In the genomic region with DNA sequence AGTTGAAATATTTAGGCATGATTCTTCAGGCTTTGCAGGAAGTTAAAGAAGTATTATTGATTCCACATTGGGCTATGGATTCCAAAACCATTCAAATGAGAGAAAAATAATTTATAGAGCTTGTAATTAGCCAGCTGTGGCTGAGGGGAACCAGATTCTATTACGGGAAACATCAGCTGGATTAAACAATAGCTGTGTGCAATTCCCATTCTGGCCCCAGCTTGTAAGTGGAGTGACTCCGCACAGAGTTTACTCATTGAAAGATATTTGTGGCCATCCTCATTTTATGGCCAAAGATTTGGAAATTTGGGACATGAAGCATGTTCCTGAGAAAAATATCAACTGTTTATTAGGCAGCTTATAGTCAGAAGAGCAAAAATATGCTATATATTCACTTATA, we compare ENCODE assay signal across 19 cellular contexts.
DNase-seq lines count a peak whose midpoint lies in the region; ATAC-seq and TF ChIP-seq lines count a peak whose summit lies in the region.
"Had no signal": no experiment of that assay in that cellular context is flagged by ENCODE, and none has a peak within 500 bp of the region (broad histone marks: within the 10 kb centered on the region; RNA-seq: fewer than 3 reads in every experiment).

No MANE protein-coding gene starts in this region.

- H3K4me1 ChIP-seq in left lung (no peaks in the 10 kb centered on the region), aorta (ENCODE audit: control insufficient read depth in 1 of 2, insufficient read depth in 2 of 2, low read length in 2 of 2) (peaks cover 5 to 6% of the 10 kb centered on the region in 2 donors)
- H3K4me1 ChIP-seq: BLaER1 treated with 17β-estradiol and CSF1 and Interleukin-3, amounts not matched to agents 10 nM and 100 nM had no signal

- DNase-seq in NCI-H1105 treated with DMSO at 0.1 percent for 48 hours (lab: John Stamatoyannopoulos, UW) (peak; percentile 15), NCI-H1105 (lab: John Stamatoyannopoulos, UW) (no peak), left lung (no peak), aorta (no peak), NCI-H187 (lab: John Stamatoyannopoulos, UW) (no peak), T-helper 1 cell (no peak)
- DNase-seq: 8988T; activated CD4-positive, alpha-beta memory T cell treated with anti-CD3 and anti-CD28 coated beads, Interleukin-2, amount 10 ng/mL, durations not matched to agents 7 days and 5 days; activated T-cell treated with anti-CD3 and anti-CD28 coated beads, Interleukin-2, amount 50 U/mL, for 1 hour; amygdala; midbrain; NCI-H1436; small intestine; stimulated activated CD4-positive, alpha-beta T cell treated with anti-CD3 and anti-CD28 coated beads, Interleukin-2, amount 100 ng/mL, for 48 hours; stimulated activated naive CD8-positive, alpha-beta T cell treated with anti-CD3 and anti-CD28 coated beads, Interleukin-15, Interleukin-2, amounts not matched to agents 100 U/mL and 50 U/mL, for 24 hours; T1000 had no signal

- H3K9me2 ChIP-seq in SU-DHL-6 (replicated peaks; ENCODE audit: insufficient read depth, low read length), result no peaks in the 10 kb centered on the region

- H4K20me1 ChIP-seq in SU-DHL-6 (ENCODE audit: low read depth, low read length), result no peaks in the 10 kb centered on the region
- H4K20me1 ChIP-seq: BLaER1 treated with 17β-estradiol and CSF1 and Interleukin-3, amounts not matched to agents 10 nM and 100 nM had no signal

- no peaks in the 10 kb centered on the region for H3K36me3 ChIP-seq in SU-DHL-6 (ENCODE audit: low read length)
- H3K36me3 ChIP-seq in left lung, result no peaks in the 10 kb centered on the region
- no peaks in the 10 kb centered on the region for H3K36me3 ChIP-seq in aorta (ENCODE audit: control insufficient read depth in 1 of 2, insufficient read depth in 2 of 2, low read length in 1 of 2)
- H3K36me3 ChIP-seq: BLaER1 treated with 17β-estradiol and CSF1 and Interleukin-3, amounts not matched to agents 10 nM and 100 nM had no signal

- intact Hi-C loops in left lung (cut with DNase I) (no loop called here), aorta (cut with DNase I) (loop anchor here in 1 of 2 donors (10.0 kb wide), 1 partner anchor 315 kb away; no protein-coding TSS in a partner anchor)

- WGBS in aorta, 2 donors, result 81 to 84% methylated on average over 2 of the region's 2 CpGs

- no peak for TF ChIP-seq CTCF in SU-DHL-6 (IDR thresholded peaks at IDR 0.05; ENCODE audit: insufficient read depth, low read length, poor library complexity, severe bottlenecking)
- no peak for TF ChIP-seq CTCF in left lung (IDR thresholded peaks at IDR 0.05)

- H3K9me3 ChIP-seq in SU-DHL-6 (ENCODE audit: insufficient read depth, low read length), result no peaks in the 10 kb centered on the region
- no peaks in the 10 kb centered on the region for H3K9me3 ChIP-seq in left lung
- no peaks in the 10 kb centered on the region for H3K9me3 ChIP-seq in aorta (ENCODE audit: control insufficient read depth, low read length)
- H3K9me3 ChIP-seq: BLaER1 treated with 17β-estradiol and CSF1 and Interleukin-3, amounts not matched to agents 10 nM and 100 nM had no signal

- no peak overlapping the region for H3K27ac ChIP-seq in SU-DHL-6 (ENCODE audit: low read depth, low read length)
- peak overlapping the region in 1 of 2 donors; percentile 5 for H3K27ac ChIP-seq in left lung
- H3K27ac ChIP-seq in aorta (ENCODE audit: low read depth in 1 of 2, low read length in 2 of 2), result no peak overlapping the region
- H3K27ac ChIP-seq: BLaER1 treated with 17β-estradiol and CSF1 and Interleukin-3, amounts not matched to agents 10 nM and 100 nM had no signal

- no peak overlapping the region for H3K9ac ChIP-seq in SU-DHL-6 (ENCODE audit: low read length)
- H3K9ac ChIP-seq: BLaER1 treated with 17β-estradiol and CSF1 and Interleukin-3, amounts not matched to agents 10 nM and 100 nM had no signal

- no peaks in the 10 kb centered on the region for H3K79me2 ChIP-seq in SU-DHL-6 (ENCODE audit: insufficient read depth, low read length)

- H3F3A ChIP-seq in SU-DHL-6 (ENCODE audit: insufficient read depth), result no peaks in the 10 kb centered on the region

- H3K27me3 ChIP-seq in SU-DHL-6 (ENCODE audit: low read length) (no peaks in the 10 kb centered on the region; the same call in 1 of the 2 replicates), left lung (no peaks in the 10 kb centered on the region), aorta (ENCODE audit: control insufficient read depth in 1 of 2, insufficient read depth in 2 of 2, low read length in 1 of 2) (no peaks in the 10 kb centered on the region)
- H3K27me3 ChIP-seq: BLaER1 treated with 17β-estradiol and CSF1 and Interleukin-3, amounts not matched to agents 10 nM and 100 nM had no signal

- ATAC-seq in left lung (peak; percentile 38), aorta (ENCODE audit: low FRiP score) (peak; percentile 59), GM21423 (IDR thresholded peaks at IDR 0.05; ENCODE audit: unreplicated experiment) (no peak)
- ATAC-seq: stimulated activated naive CD8-positive, alpha-beta T cell treated with anti-CD3 and anti-CD28 coated beads, Interleukin-15, Interleukin-2, amounts not matched to agents 100 U/mL and 50 U/mL, for 24 hours had no signal

- H3K4me2 ChIP-seq in SU-DHL-6 (ENCODE audit: low read depth, low read length, poor library complexity, severe bottlenecking), result no peak overlapping the region
- H3K4me2 ChIP-seq: BLaER1 treated with 17β-estradiol and CSF1 and Interleukin-3, amounts not matched to agents 10 nM and 100 nM had no signal

- no peak overlapping the region for H3K4me3 ChIP-seq in SU-DHL-6 (ENCODE audit: insufficient read depth, low read length, poor library complexity, severe bottlenecking)
- H3K4me3 ChIP-seq in left lung, result no peak overlapping the region
- H3K4me3 ChIP-seq in aorta (ENCODE audit: low read length in 2 of 2), result no peak overlapping the region
- H3K4me3 ChIP-seq: BLaER1 treated with 17β-estradiol and CSF1 and Interleukin-3, amounts not matched to agents 10 nM and 100 nM had no signal

- peak overlapping the region; percentile 59 for H2AFZ ChIP-seq in SU-DHL-6 (ENCODE audit: low read depth, low read length, severe bottlenecking)
